ENCODE assay signal across 17 cellular contexts in genomic region chr17:58410714-58411407, GRCh38. TPM values are rescaled to one million over a fixed set of nuclear protein-coding genes. Genes with fewer than 3 reads are reported as not detected.
DNase-seq lines count a peak whose midpoint lies in the region; ATAC-seq and TF ChIP-seq lines count a peak whose summit lies in the region.
"Had no signal": no experiment of that assay in that cellular context is flagged by ENCODE, and none has a peak within 500 bp of the region (broad histone marks: within the 10 kb centered on the region; RNA-seq: fewer than 3 reads in every experiment).

No MANE protein-coding gene starts in this region.

- no peak for TF ChIP-seq RAD21 in HCT116 (IDR thresholded peaks at IDR 0.05; ENCODE audit: low read depth)

- intact Hi-C loops in HCT116 (cut with micrococcal nuclease) (no loop called here), esophagus squamous epithelium (cut with DNase I) (no loop called here), transverse colon (cut with DNase I; ENCODE audit: low total_unique reads) (no loop called here)

- ATAC-seq in HCT116 (no peak), RWPE2 (ENCODE audit: low read depth) (no peak), HG02970 (IDR thresholded peaks at IDR 0.05; ENCODE audit: low FRiP score, unreplicated experiment) (no peak)

- H3K27me3 ChIP-seq in HCT116 (ENCODE audit: insufficient read depth, low read length): no peaks in the 10 kb centered on the region
- no peaks in the 10 kb centered on the region for H3K27me3 ChIP-seq in RWPE2 (ENCODE audit: insufficient read depth, poor library complexity, severe bottlenecking)
- no peaks in the 10 kb centered on the region for H3K27me3 ChIP-seq in esophagus squamous epithelium
- no peaks in the 10 kb centered on the region for H3K27me3 ChIP-seq in transverse colon
- H3K27me3 ChIP-seq in BE2C: peaks cover 93% of the 10 kb centered on the region

- in situ Hi-C loops in transverse colon (cut with MboI; ENCODE audit: low pct_ligation_motif_present in 1 of 4, low pct_unique_long_range_greater_than_20kb in 1 of 4, low sequenced_read_pairs in 3 of 4): loop anchor here in 2 of 4 donors (10.0 kb wide), 3 partner anchors 46 to 96 kb away; partner anchors contain the start of gene SUPT4H1 (in 1 of the 2)

- H3K9me3 ChIP-seq in HCT116 (ENCODE audit: control insufficient read depth in 1 of 2, insufficient read depth in 1 of 2, low read depth in 1 of 2, low read length in 2 of 2): no peaks in the 10 kb centered on the region
- H3K9me3 ChIP-seq in RWPE2 (ENCODE audit: severe bottlenecking): no peaks in the 10 kb centered on the region
- no peaks in the 10 kb centered on the region for H3K9me3 ChIP-seq in esophagus squamous epithelium
- no peaks in the 10 kb centered on the region for H3K9me3 ChIP-seq in transverse colon
- no peaks in the 10 kb centered on the region for H3K9me3 ChIP-seq in BE2C

- no peak overlapping the region for H3K4me3 ChIP-seq in HCT116 (replicated peaks in 1 of 2; ENCODE audit: low read depth in 1 of 2, low read length in 2 of 2)
- H3K4me3 ChIP-seq in RWPE2 (ENCODE audit: severe bottlenecking): no peak overlapping the region
- H3K4me3 ChIP-seq in esophagus squamous epithelium: no peak overlapping the region
- no peak overlapping the region for H3K4me3 ChIP-seq in transverse colon
- H3K4me3 ChIP-seq in BE2C (ENCODE audit: low read depth, low read length): no peak overlapping the region

- H3K4me2 ChIP-seq in HCT116 (ENCODE audit: low read length): peak overlapping the region; percentile 86

- peaks cover 75 to 99% of the 10 kb centered on the region in 2 experiments for H3K4me1 ChIP-seq in HCT116 (ENCODE audit: control insufficient read depth in 1 of 2, insufficient read depth in 2 of 2, low read length in 2 of 2)
- peaks cover 77% of the 10 kb centered on the region for H3K4me1 ChIP-seq in RWPE2 (ENCODE audit: insufficient read depth, poor library complexity, severe bottlenecking)
- peaks cover 0 to 72% (median 4%) of the 10 kb centered on the region in 3 donors for H3K4me1 ChIP-seq in esophagus squamous epithelium
- H3K4me1 ChIP-seq in transverse colon: peaks cover 0 to 40% (median 8%) of the 10 kb centered on the region in 4 donors
- no peaks in the 10 kb centered on the region for H3K4me1 ChIP-seq in BE2C

- BruUV-seq in HCT116 (replicated peaks; lab: Mats Ljungman, UMichigan): no TSS peak

- RAD21 ChIA-PET in HCT116 (lab: Charles Lee; ENCODE audit: low non-redundant PET in 1 of 2, low total read pairs in 2 of 2, uncharacterized antibody in 2 of 2, unreplicated experiment in 2 of 2): no interaction called here

- H3K36me3 ChIP-seq in HCT116 (ENCODE audit: control insufficient read depth in 1 of 2, insufficient read depth in 2 of 2, low read length in 2 of 2) (peaks cover 0 to 8% of the 10 kb centered on the region in 2 experiments; a peak in 2 of 4 replicates), RWPE2 (ENCODE audit: low read depth) (0 out of 2 replicates have a peak, but pooled peaks cover 4% of the 10 kb centered on the region), esophagus squamous epithelium (no peaks in the 10 kb centered on the region), transverse colon (no peaks in the 10 kb centered on the region), BE2C (no peaks in the 10 kb centered on the region)

- TF ChIP-seq POLR2A in HCT116 (IDR thresholded peaks at IDR 0.05; ENCODE audit: borderline replicate concordance, extremely low read depth, insufficient read depth, insufficient read length) (no peak), esophagus squamous epithelium (IDR thresholded peaks at IDR 0.05) (no peak), transverse colon (IDR thresholded peaks at IDR 0.05) (no peak)

- CTCF ChIA-PET in HCT116 (lab: Charles Lee): no interaction called here

- no peak for DNase-seq in HCT116 (ENCODE audit: low read depth, low spot score)
- no peak for DNase-seq in RWPE2 (ENCODE audit: low spot score)
- DNase-seq in esophagus squamous epithelium (lab: John Stamatoyannopoulos, UW): no peak
- DNase-seq in transverse colon: no peak
- no peak for DNase-seq in BE2C
- DNase-seq in CD1c-positive myeloid dendritic cell (ENCODE audit: extremely low spot score): no peak
- DNase-seq: Calu3; CD4-positive, alpha-beta T cell; GOT3; KBM-7; NCI-H1417; NCI-H187; NCI-H524; OCI-M1 had no signal

- H4K20me1 ChIP-seq in HCT116 (ENCODE audit: insufficient read depth): no peaks in the 10 kb centered on the region

- H3K27ac ChIP-seq in HCT116 (ENCODE audit: low read depth, low read length) (no peak overlapping the region; the same call in 1 of the 2 replicates), RWPE2 (ENCODE audit: poor library complexity, severe bottlenecking) (peak overlapping the region; percentile 85), esophagus squamous epithelium (peak overlapping the region in 3 of 4 donors; percentile 41 to 87 (median 83)), transverse colon (peak overlapping the region; percentile 1 to 91 (median 79))
- H3K27ac ChIP-seq: RWPE1 had no signal

- TF ChIP-seq EP300 in transverse colon (IDR thresholded peaks at IDR 0.05; ENCODE audit: low read depth): no peak

- no peaks in the 10 kb centered on the region for H3K9me2 ChIP-seq in HCT116 (ENCODE audit: insufficient read depth)

- TF ChIP-seq CTCF in HCT116 (IDR thresholded peaks at IDR 0.05 in 2 of 3, conservative IDR thresholded peaks at IDR 0.05 in 1 of 3; ENCODE audit: borderline replicate concordance in 1 of 3, insufficient read depth in 1 of 3, low read depth in 2 of 3, low read length in 2 of 3) (no peak), RWPE2 (IDR thresholded peaks at IDR 0.05; ENCODE audit: poor library complexity, severe bottlenecking) (no peak), esophagus squamous epithelium (IDR thresholded peaks at IDR 0.05) (no peak), transverse colon (IDR thresholded peaks at IDR 0.05) (no peak), BE2C (IDR thresholded peaks at IDR 0.05; ENCODE audit: low read depth, low read length) (no peak)

- POLR2A ChIA-PET in HCT116 (lab: Charles Lee): interaction anchor here (1.2 kb wide), 1 partner anchor 11 kb away, joined by 3 read pairs; no protein-coding TSS in a partner anchor

- no peak overlapping the region for H2AFZ ChIP-seq in HCT116 (ENCODE audit: low read depth, low read length, poor library complexity, severe bottlenecking)

- peaks cover 100% of the 10 kb centered on the region for H3K79me2 ChIP-seq in HCT116 (ENCODE audit: insufficient read depth, low read length)

- 0 out of 2 replicates have a peak overlapping the region, but pooled peaks have one; percentile 1 for H3K9ac ChIP-seq in HCT116 (ENCODE audit: low read length)

TF ChIP-seq in HCT116, 20 proteins besides CTCF, POLR2A, EP300 and RAD21:
- TF ChIP-seq ZFX (IDR thresholded peaks at IDR 0.05) (no peak), YY1 (IDR thresholded peaks at IDR 0.05; ENCODE audit: extremely low read depth, insufficient replicate concordance, low read depth, low read length) (no peak), TCF7L2 (IDR thresholded peaks at IDR 0.05; ENCODE audit: borderline replicate concordance, extremely low read depth, insufficient read depth, insufficient read length) (no peak), ZNF274 (IDR thresholded peaks at IDR 0.05; ENCODE audit: low read depth, low read length) (no peak), SIN3A (IDR thresholded peaks at IDR 0.05; ENCODE audit: low read depth) (no peak; the same call in 1 of the 2 replicates), MAX (IDR thresholded peaks at IDR 0.05) (no peak), ATF3 (IDR thresholded peaks at IDR 0.05) (no peak), CEBPB (IDR thresholded peaks at IDR 0.05; ENCODE audit: low read depth) (no peak), FOSL1 (IDR thresholded peaks at IDR 0.05; ENCODE audit: low read depth) (no peak)

RNA-seq across cellular contexts. Expression of gene RNF43, which starts 6.5 kb away (rescaled TPM):
- 42.2 TPM for total RNA-seq in HCT116 (2021; ENCODE audit: unreplicated experiment)
- polyA plus RNA-seq in HCT116 (2012): 21.7 and 27.6 TPM in 2 replicates
- 10 to 100 TPM in 1 of 4 donors, 1 to 10 TPM in 3; 6.4 to 13.8 (median 8.1) TPM for total RNA-seq in esophagus squamous epithelium
- total RNA-seq in transverse colon: 10 to 100 TPM; 31.9 to 84.2 (median 38.2) TPM
- polyA plus RNA-seq in BE2C (2012; ENCODE audit: insufficient read depth, insufficient read length, low read depth): not detected
- polyA plus RNA-seq: AG04450 had no signal

RNA-seq across cellular contexts. Expression of gene SUPT4H1, which starts 58.9 kb away (rescaled TPM):
- total RNA-seq in HCT116 (2021; ENCODE audit: unreplicated experiment) (118 TPM), esophagus squamous epithelium (10 to 100 TPM; 29.9 to 54.9 (median 37.0) TPM), transverse colon (10 to 100 TPM; 12.0 to 66.3 (median 40.0) TPM)
- polyA plus RNA-seq in HCT116 (2012): 121 and 141 TPM in 2 replicates
- 510 TPM for polyA plus RNA-seq in BE2C (2012; ENCODE audit: insufficient read depth, insufficient read length, low read depth)
